In genomic region chr22:30908051-30908461, GRCh38 we compare ENCODE assay signal across 29 cellular contexts.
DNase-seq lines count a peak whose midpoint lies in the region; ATAC-seq and TF ChIP-seq lines count a peak whose summit lies in the region.
"Had no signal": no experiment of that assay in that cellular context is flagged by ENCODE, and none has a peak within 500 bp of the region (broad histone marks: within the 10 kb centered on the region; RNA-seq: fewer than 3 reads in every experiment).

No MANE protein-coding gene starts in this region.

- intact Hi-C loops in cardiac septum (cut with DNase I) (no loop called here), left ventricle myocardium inferior (cut with micrococcal nuclease) (no loop called here), esophagus muscularis mucosa (cut with DNase I) (no loop called here)

- no peaks in the 10 kb centered on the region for H3K36me3 Mint-ChIP-seq in osteocyte (ENCODE audit: unreplicated experiment)
- H3K36me3 Mint-ChIP-seq in naive thymus-derived CD8-positive, alpha-beta T cell = peaks cover 6 to 59% (median 26%) of the 10 kb centered on the region in 3 donors

- H3K4me3 Mint-ChIP-seq in osteocyte (ENCODE audit: unreplicated experiment) = no peak overlapping the region
- H3K4me3 Mint-ChIP-seq in naive thymus-derived CD8-positive, alpha-beta T cell = no peak overlapping the region
- H3K4me3 Mint-ChIP-seq: CD4-positive, alpha-beta memory T cell had no signal

- TF ChIP-seq POLR2A in esophagus muscularis mucosa (IDR thresholded peaks at IDR 0.05; ENCODE audit: low read depth) = no peak

- ATAC-seq in HG03469 (IDR thresholded peaks at IDR 0.05; ENCODE audit: unreplicated experiment) = no peak
- ATAC-seq in naive thymus-derived CD8-positive, alpha-beta T cell = no peak

- peak; percentile 55 for DNase-seq in cardiac septum (ENCODE audit: low spot score)
- no peak for DNase-seq in left ventricle myocardium inferior
- peak; percentile 53 for DNase-seq in esophagus muscularis mucosa (ENCODE audit: extremely low spot score)
- DNase-seq in osteocyte (ENCODE audit: extremely low spot score, unreplicated experiment) = peak; percentile 69
- DNase-seq in naive thymus-derived CD8-positive, alpha-beta T cell = no peak
- no peak for DNase-seq in NCI-H2227 (lab: John Stamatoyannopoulos, UW; ENCODE audit: unreplicated experiment)
- DNase-seq: AML-193; CD4-positive, alpha-beta memory T cell; COR-L47; DMS 273 treated with DMSO at 0.1 percent for 48 hours; DMS79; EL; GDM1; GOT3; HCEC 1CT; IMR-90; MM.1S; NCI-H1048; NCI-H1417; NCI-H1694 treated with DMSO at 0.1 percent for 48 hours; NCI-H2081; NCI-H226; NCI-H510A; NCI-H69; SHP77 had no signal

- POLR2A ChIA-PET in naive thymus-derived CD8-positive, alpha-beta T cell (lab: Charles Lee) = interaction anchor here (0.5 to 1.0 kb wide), 2 partner anchors 17 to 162 kb away, joined by 3 to 4 read pairs; no protein-coding TSS in a partner anchor

- H3K27ac Mint-ChIP-seq in osteocyte (ENCODE audit: unreplicated experiment) = no peak overlapping the region
- no peak overlapping the region for H3K27ac Mint-ChIP-seq in naive thymus-derived CD8-positive, alpha-beta T cell

- H3K27me3 ChIP-seq in left ventricle myocardium inferior (ENCODE audit: low read depth) (no peaks in the 10 kb centered on the region), esophagus muscularis mucosa (no peaks in the 10 kb centered on the region)
- H3K27me3 ChIP-seq: BLaER1 treated with 17β-estradiol and CSF1 and Interleukin-3, amounts not matched to agents 10 nM and 100 nM had no signal

- H3K9me3 ChIP-seq in left ventricle myocardium inferior (replicated peaks) = no peaks in the 10 kb centered on the region
- no peaks in the 10 kb centered on the region for H3K9me3 ChIP-seq in esophagus muscularis mucosa

- H3K4me1 ChIP-seq in left ventricle myocardium inferior (no peaks in the 10 kb centered on the region), esophagus muscularis mucosa (no peaks in the 10 kb centered on the region)

- no peaks in the 10 kb centered on the region for H3K27me3 Mint-ChIP-seq in osteocyte (ENCODE audit: unreplicated experiment)
- H3K27me3 Mint-ChIP-seq in naive thymus-derived CD8-positive, alpha-beta T cell = no peaks in the 10 kb centered on the region
- H3K27me3 Mint-ChIP-seq: CD4-positive, alpha-beta memory T cell had no signal

- WGBS in esophagus muscularis mucosa = 92% methylated on average over 5 of the region's 6 CpGs

- TF ChIP-seq CTCF in left ventricle myocardium inferior (IDR thresholded peaks at IDR 0.05; ENCODE audit: borderline replicate concordance) (no peak), esophagus muscularis mucosa (IDR thresholded peaks at IDR 0.05) (no peak), osteocyte (IDR thresholded peaks at IDR 0.05) (no peak)

- TF ChIP-seq EP300 in esophagus muscularis mucosa (IDR thresholded peaks at IDR 0.05) = no peak

- H3K4me1 Mint-ChIP-seq in osteocyte (ENCODE audit: unreplicated experiment) = no peaks in the 10 kb centered on the region
- peaks cover 2 to 4% (median 3%) of the 10 kb centered on the region in 4 donors for H3K4me1 Mint-ChIP-seq in naive thymus-derived CD8-positive, alpha-beta T cell

- H3K36me3 ChIP-seq in left ventricle myocardium inferior = peaks cover 13% of the 10 kb centered on the region
- peaks cover 0 to 30% (median 11%) of the 10 kb centered on the region in 4 donors for H3K36me3 ChIP-seq in esophagus muscularis mucosa

- no peaks in the 10 kb centered on the region for H3K9me3 Mint-ChIP-seq in osteocyte (ENCODE audit: unreplicated experiment)
- H3K9me3 Mint-ChIP-seq in naive thymus-derived CD8-positive, alpha-beta T cell = peaks cover 0 to 3% (median 0%) of the 10 kb centered on the region in 9 donors
- H3K9me3 Mint-ChIP-seq: CD4-positive, alpha-beta memory T cell had no signal

- H3K4me3 ChIP-seq in left ventricle myocardium inferior (no peak overlapping the region), esophagus muscularis mucosa (no peak overlapping the region)
- H3K4me3 ChIP-seq: BLaER1 treated with 17β-estradiol and CSF1 and Interleukin-3, amounts not matched to agents 10 nM and 100 nM had no signal

- H3K27ac ChIP-seq in left ventricle myocardium inferior (replicated peaks) (no peak overlapping the region), esophagus muscularis mucosa (replicated peaks in 1 of 4) (no peak overlapping the region)
- H3K27ac ChIP-seq: BLaER1 treated with 17β-estradiol and CSF1 and Interleukin-3, amounts not matched to agents 10 nM and 100 nM; KMS-11; RWPE1 had no signal

Comparison
In these comparisons a context has a peak if more than half of its experiments do, and no peak if none do; other contexts are left out.
1. DNase-seq: peak in cardiac septum (single experiment), esophagus muscularis mucosa (single experiment) and osteocyte (single experiment); none in left ventricle myocardium inferior (single experiment), naive thymus-derived CD8-positive, alpha-beta T cell (0 of 10) and NCI-H2227 (single experiment).